ENCODE assay signal across 8 cellular contexts in the genomic region with DNA sequence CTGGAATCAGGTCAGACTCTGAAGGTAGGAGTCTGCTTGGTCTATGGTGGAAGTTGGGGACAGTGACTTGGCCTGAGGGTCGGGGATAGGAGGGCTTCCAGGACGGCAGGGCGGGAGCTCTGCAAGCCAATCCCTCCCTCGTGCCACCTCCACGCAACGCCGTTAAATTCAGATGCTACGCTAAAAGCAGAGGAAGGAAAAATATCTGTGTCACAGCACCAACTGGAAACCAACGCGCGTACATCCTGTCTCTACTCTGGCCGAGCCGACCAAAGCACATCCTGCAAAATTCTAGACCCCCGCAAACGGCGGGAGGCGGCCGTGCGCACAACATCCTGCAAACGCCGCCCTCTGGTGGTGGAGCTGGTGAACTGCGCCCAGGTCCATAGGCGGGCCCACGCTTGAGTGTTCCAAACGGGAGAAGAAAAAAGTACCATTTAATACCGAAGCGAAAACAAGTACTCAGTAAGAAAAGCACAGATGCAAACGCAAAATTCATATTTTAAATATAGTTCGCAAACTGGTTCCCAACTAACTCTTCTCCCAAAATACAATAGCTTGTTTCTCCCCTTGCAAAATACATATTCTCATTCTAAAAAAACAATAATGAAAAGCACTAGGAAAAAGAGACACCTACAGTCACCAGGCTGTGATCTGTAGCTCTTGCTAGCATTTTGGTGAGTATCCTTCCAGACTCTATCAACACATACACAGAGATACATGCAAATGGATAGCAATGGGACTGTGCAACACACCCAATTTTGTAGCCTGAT. TPM values are rescaled to one million over a fixed set of nuclear protein-coding genes. Genes with fewer than 3 reads are reported as not detected.
DNase-seq lines count a peak whose midpoint lies in the region; ATAC-seq, FAIRE-seq and TF ChIP-seq lines count a peak whose summit lies in the region.

No MANE protein-coding gene starts in this region.

- peak; percentile 31 for DNase-seq in CMK (ENCODE audit: low read depth)
- DNase-seq in HTR-8/SVneo (ENCODE audit: insufficient read length, low spot score): peak; percentile 46
- peak; percentile 64 for DNase-seq in RWPE1 (ENCODE audit: low spot score)
- peak; percentile 54 for DNase-seq in activated T-helper 9 cell treated with anti-CD3 and anti-CD28 coated beads, Interleukin-2, amount 50 U/mL, for 16 hours (ENCODE audit: low read depth)
- DNase-seq in foreskin keratinocyte: peak in 1 of 2 donors; percentile 23

- POLR2A ChIA-PET in RWPE1 (lab: Yijun Ruan, JAX; ENCODE audit: low non-redundant PET): interaction anchor here (0.5 kb wide), 1 partner anchor 170 kb away, joined by 11 read pairs; no protein-coding TSS in a partner anchor

- no peaks in the 10 kb centered on the region for H3K27me3 ChIP-seq in foreskin keratinocyte
- peaks cover 48% of the 10 kb centered on the region for H3K27me3 ChIP-seq in neutrophil
- peaks cover 0 to 4% (median 0%) of the 10 kb centered on the region in 5 donors for H3K27me3 ChIP-seq in subcutaneous abdominal adipose tissue (ENCODE audit: control insufficient read depth in 5 of 5, insufficient read depth in 4 of 5, low read length in 5 of 5)

- TF ChIP-seq CTCF in RWPE1 (conservative IDR thresholded peaks at IDR 0.05; ENCODE audit: low read depth) (peak; percentile 97), foreskin keratinocyte (conservative IDR thresholded peaks at IDR 0.05) (peak; percentile 96), neutrophil (IDR thresholded peaks at IDR 0.05) (peak; percentile 92)

- CTCF ChIA-PET in RWPE1 (lab: Yijun Ruan, JAX): interaction anchor here (0.6 to 4.3 kb wide), 36 partner anchors 8 to 1348 kb away, joined by 3 to 75 read pairs (median 4); partner anchors contain the start of genes ENO4 and HSPA12A

- H3K36me3 ChIP-seq in neutrophil (no peaks in the 10 kb centered on the region), subcutaneous abdominal adipose tissue (ENCODE audit: control insufficient read depth in 5 of 5, insufficient read depth in 5 of 5, low read length in 5 of 5) (no peaks in the 10 kb centered on the region)

- ATAC-seq in GM19468 (IDR thresholded peaks at IDR 0.05; ENCODE audit: extremely low read depth, unreplicated experiment) (peak; percentile 69), foreskin keratinocyte (peak; percentile 83)

- H3K9me3 ChIP-seq in neutrophil (no peaks in the 10 kb centered on the region), subcutaneous abdominal adipose tissue (ENCODE audit: control insufficient read depth in 5 of 5, low read length in 5 of 5) (no peaks in the 10 kb centered on the region)

- no peak overlapping the region for H3K27ac ChIP-seq in RWPE1
- no peak overlapping the region for H3K27ac ChIP-seq in foreskin keratinocyte
- H3K27ac ChIP-seq in neutrophil: no peak overlapping the region
- no peak overlapping the region for H3K27ac ChIP-seq in subcutaneous abdominal adipose tissue (ENCODE audit: low read depth, low read length)

- no peak for FAIRE-seq in HTR-8/SVneo (lab: Jason Lieb, UNC)

- H3K4me3 ChIP-seq in neutrophil (ENCODE audit: low read depth in 1 of 2, low read length in 1 of 2): no peak overlapping the region
- peak overlapping the region; percentile 41 to 62 (median 59) for H3K4me3 ChIP-seq in subcutaneous abdominal adipose tissue (ENCODE audit: low read depth in 1 of 5, low read length in 5 of 5)

- H3K9ac ChIP-seq in subcutaneous abdominal adipose tissue (ENCODE audit: low read length in 5 of 5): no peak overlapping the region

- no peaks in the 10 kb centered on the region for H3K4me1 ChIP-seq in foreskin keratinocyte
- H3K4me1 ChIP-seq in neutrophil (ENCODE audit: control insufficient read depth in 1 of 2, insufficient read depth in 1 of 2, low read depth in 1 of 2, low read length in 1 of 2): no peaks in the 10 kb centered on the region
- H3K4me1 ChIP-seq in subcutaneous abdominal adipose tissue (ENCODE audit: control insufficient read depth in 5 of 5, insufficient read depth in 5 of 5, low read length in 5 of 5): peaks cover 0 to 8% (median 5%) of the 10 kb centered on the region in 5 donors

RNA-seq across cellular contexts. Expression of gene HSPA12A, which starts 45.7 kb away (rescaled TPM):
- total RNA-seq in foreskin keratinocyte: 10.3 and 10.4 TPM in 2 replicates
- polyA plus RNA-seq in foreskin keratinocyte: 3.8 and 4.1 TPM in 2 replicates

Comparison
In these comparisons a context has a peak if more than half of its experiments do, and no peak if none do; other contexts are left out.
1. H3K4me3 ChIP-seq: peak in subcutaneous abdominal adipose tissue (5 of 5); none in neutrophil (0 of 2).
2. Peak in every context shown above with its lines, with median percentiles within 50 percentile points of each other: CTCF ChIP-seq.